In genomic region chr1:218164930-218165686, GRCh38 we compare ENCODE assay signal across 8 cellular contexts.
DNase-seq lines count a peak whose midpoint lies in the region; ATAC-seq, FAIRE-seq and TF ChIP-seq lines count a peak whose summit lies in the region.

No MANE protein-coding gene starts in this region.

- TF ChIP-seq POLR2A in testis (IDR thresholded peaks at IDR 0.05), result no peak

- H3K4me3 ChIP-seq in GM08714 (ENCODE audit: low read length) (peak overlapping the region; percentile 32; the same call in 1 of the 2 replicates), H7 (ENCODE audit: insufficient read depth, low read depth, low read length) (peak overlapping the region; percentile 87), bronchial epithelial cell (ENCODE audit: low read depth, low read length) (peak overlapping the region; percentile 26), testis (peak overlapping the region; percentile 45 to 54)

- TF ChIP-seq CTCF in bronchial epithelial cell (IDR thresholded peaks at IDR 0.05; ENCODE audit: insufficient read depth, low read length, severe bottlenecking) (no peak), testis (IDR thresholded peaks at IDR 0.05) (no peak)

- H3K36me3 ChIP-seq in H7 (replicated peaks; ENCODE audit: control insufficient read depth, insufficient read depth, low read length) (no peaks in the 10 kb centered on the region), bronchial epithelial cell (ENCODE audit: control insufficient read depth, insufficient read depth, low read length) (no peaks in the 10 kb centered on the region), testis (ENCODE audit: low read depth, missing control alignments) (no peaks in the 10 kb centered on the region)

- no peaks in the 10 kb centered on the region for H3K4me1 ChIP-seq in testis

- peaks cover 22% of the 10 kb centered on the region for H3K27me3 ChIP-seq in H7 (ENCODE audit: control insufficient read depth, insufficient read depth, low read length)
- peaks cover 27% of the 10 kb centered on the region for H3K27me3 ChIP-seq in bronchial epithelial cell (ENCODE audit: control insufficient read depth, insufficient read depth, low read length)
- H3K27me3 ChIP-seq in testis, result peaks cover 3% of the 10 kb centered on the region

- ATAC-seq in left lobe of liver, result peak; percentile 69

- H3K27ac ChIP-seq in testis, result peak overlapping the region in 1 of 2 donors; percentile 31

- H3K9me3 ChIP-seq in testis, result no peaks in the 10 kb centered on the region

- no peak for FAIRE-seq in bronchial epithelial cell (lab: Jason Lieb, UNC)

- intact Hi-C loops in testis (cut with DNase I; ENCODE audit: low total_unique reads), result no loop called here

- DNase-seq in H7, result peak; percentile 81
- DNase-seq in NCI-H2227 (lab: John Stamatoyannopoulos, UW; ENCODE audit: unreplicated experiment), result peak; percentile 69
- no peak for DNase-seq in bronchial epithelial cell (ENCODE audit: low read depth)
- DNase-seq in left lobe of liver (ENCODE audit: low spot score), result no peak
- DNase-seq in testis, result peak; percentile 28
- no peak for DNase-seq in KG1 (lab: John Stamatoyannopoulos, UW)
- no peak for DNase-seq in GM19240 (ENCODE audit: insufficient read length, low spot score)

- WGBS in testis, 2 donors, result 1 to 3% methylated on average over 43 to 76 of the region's 79 CpGs

Comparison
In these comparisons a context has a peak if more than half of its experiments do, and no peak if none do; other contexts are left out.
1. H3K4me3 ChIP-seq: peak in every context shown above with its lines; median percentile 87 in H7; 50 in testis; 32 in GM08714; 26 in bronchial epithelial cell.
2. DNase-seq: peak in H7 (single experiment), NCI-H2227 (single experiment) and testis (single experiment); none in bronchial epithelial cell (single experiment), left lobe of liver (single experiment), KG1 (single experiment) and GM19240 (single experiment).